1 cellular context compared by ENCODE assay signal in the genomic region with DNA sequence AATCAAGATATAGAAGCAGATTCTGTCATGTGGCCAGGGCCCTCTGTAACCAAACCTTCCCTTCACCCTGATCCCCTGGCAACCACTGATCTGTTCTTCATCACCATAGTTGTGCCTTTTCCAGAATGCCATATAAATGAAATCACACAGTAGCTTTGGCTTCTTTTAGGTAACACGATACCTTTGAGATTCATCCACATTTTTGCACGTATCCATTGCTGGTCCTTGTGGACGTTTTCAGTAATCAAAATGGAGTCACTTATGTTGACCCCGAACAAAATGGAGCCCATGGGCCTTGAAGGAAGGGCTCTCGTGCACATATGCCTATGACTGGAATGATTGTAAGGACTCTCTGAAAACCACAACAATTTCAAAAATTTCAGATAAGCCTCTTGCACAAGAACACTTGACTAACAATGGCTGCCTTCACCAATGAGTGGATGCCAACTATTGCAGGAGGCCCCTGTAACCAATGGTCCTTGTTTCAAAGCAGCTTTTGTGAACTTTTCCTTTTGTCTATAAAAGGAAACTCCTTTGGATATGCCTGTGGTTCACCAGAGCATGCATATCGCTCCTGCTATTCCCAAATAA.
TF ChIP-seq lines count a peak whose summit lies in the region.

No MANE protein-coding gene starts in this region.

TF ChIP-seq in HepG2, 621 proteins besides CTCF, POLR2A, EP300 and RAD21 (continued from another document and continues in another):
- TF ChIP-seq TOE1 (CRISPR knock-in tag; IDR thresholded peaks at IDR 0.05), result no peak
- TF ChIP-seq KDM6A (CRISPR knock-in tag; IDR thresholded peaks at IDR 0.05; ENCODE audit: low read depth), result no peak
- TF ChIP-seq ZNF205 (CRISPR knock-in tag; IDR thresholded peaks at IDR 0.05), result no peak
- no peak for TF ChIP-seq ONECUT2 (CRISPR knock-in tag; IDR thresholded peaks at IDR 0.05)
- TF ChIP-seq, protein P1, sequence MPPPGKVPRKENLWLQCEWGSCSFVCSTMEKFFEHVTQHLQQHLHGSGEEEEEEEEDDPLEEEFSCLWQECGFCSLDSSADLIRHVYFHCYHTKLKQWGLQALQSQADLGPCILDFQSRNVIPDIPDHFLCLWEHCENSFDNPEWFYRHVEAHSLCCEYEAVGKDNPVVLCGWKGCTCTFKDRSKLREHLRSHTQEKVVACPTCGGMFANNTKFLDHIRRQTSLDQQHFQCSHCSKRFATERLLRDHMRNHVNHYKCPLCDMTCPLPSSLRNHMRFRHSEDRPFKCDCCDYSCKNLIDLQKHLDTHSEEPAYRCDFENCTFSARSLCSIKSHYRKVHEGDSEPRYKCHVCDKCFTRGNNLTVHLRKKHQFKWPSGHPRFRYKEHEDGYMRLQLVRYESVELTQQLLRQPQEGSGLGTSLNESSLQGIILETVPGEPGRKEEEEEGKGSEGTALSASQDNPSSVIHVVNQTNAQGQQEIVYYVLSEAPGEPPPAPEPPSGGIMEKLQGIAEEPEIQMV (CRISPR knock-in tag; IDR thresholded peaks at IDR 0.05; ENCODE audit: low read depth), result no peak
- no peak for TF ChIP-seq NFATC3 (CRISPR knock-in tag; IDR thresholded peaks at IDR 0.05)
- no peak for TF ChIP-seq SYNCRIP (IDR thresholded peaks at IDR 0.05; ENCODE audit: insufficient read depth, low read depth, low read length)
- 0 out of 2 replicates have a peak, but pooled peaks have one; percentile 8 for TF ChIP-seq HHEX (CRISPR knock-in tag; IDR thresholded peaks at IDR 0.05)
- no peak for TF ChIP-seq MEF2D (CRISPR knock-in tag; IDR thresholded peaks at IDR 0.05)
- no peak; the same call in 1 of the 2 replicates for TF ChIP-seq MYNN (CRISPR knock-in tag; IDR thresholded peaks at IDR 0.05; ENCODE audit: low read depth)
- TF ChIP-seq TRIM24 (CRISPR knock-in tag; IDR thresholded peaks at IDR 0.05), result peak; percentile 71; the same call in 1 of the 2 replicates
- no peak; the same call in 1 of the 2 replicates for TF ChIP-seq TFDP1 (CRISPR knock-in tag; IDR thresholded peaks at IDR 0.05; ENCODE audit: borderline replicate concordance)
- TF ChIP-seq ARID5B (CRISPR knock-in tag; IDR thresholded peaks at IDR 0.05), result peak; percentile 94
- TF ChIP-seq ESRRA (CRISPR knock-in tag; IDR thresholded peaks at IDR 0.05; ENCODE audit: low read depth), result no peak
- no peak for TF ChIP-seq CHD2 (IDR thresholded peaks at IDR 0.05; ENCODE audit: low read depth, low read length)
- no peak for TF ChIP-seq ARNT (IDR thresholded peaks at IDR 0.05)
- TF ChIP-seq, protein P2, sequence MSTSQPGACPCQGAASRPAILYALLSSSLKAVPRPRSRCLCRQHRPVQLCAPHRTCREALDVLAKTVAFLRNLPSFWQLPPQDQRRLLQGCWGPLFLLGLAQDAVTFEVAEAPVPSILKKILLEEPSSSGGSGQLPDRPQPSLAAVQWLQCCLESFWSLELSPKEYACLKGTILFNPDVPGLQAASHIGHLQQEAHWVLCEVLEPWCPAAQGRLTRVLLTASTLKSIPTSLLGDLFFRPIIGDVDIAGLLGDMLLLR (CRISPR knock-in tag; IDR thresholded peaks at IDR 0.05), result no peak
- no peak for TF ChIP-seq SIN3B (IDR thresholded peaks at IDR 0.05; ENCODE audit: low read length)
- TF ChIP-seq ZNF329 (CRISPR knock-in tag; IDR thresholded peaks at IDR 0.05; ENCODE audit: low read depth), result no peak
- peak in 1 of 2 experiments; percentile 74; a peak in 2 of 4 replicates for TF ChIP-seq NR2F1 (CRISPR knock-in tag; IDR thresholded peaks at IDR 0.05)
- TF ChIP-seq HMG20A (CRISPR knock-in tag; IDR thresholded peaks at IDR 0.05; ENCODE audit: borderline replicate concordance), result peak; percentile 90
- TF ChIP-seq ZNF354B (CRISPR knock-in tag; IDR thresholded peaks at IDR 0.05), result no peak
- TF ChIP-seq, protein P3, sequence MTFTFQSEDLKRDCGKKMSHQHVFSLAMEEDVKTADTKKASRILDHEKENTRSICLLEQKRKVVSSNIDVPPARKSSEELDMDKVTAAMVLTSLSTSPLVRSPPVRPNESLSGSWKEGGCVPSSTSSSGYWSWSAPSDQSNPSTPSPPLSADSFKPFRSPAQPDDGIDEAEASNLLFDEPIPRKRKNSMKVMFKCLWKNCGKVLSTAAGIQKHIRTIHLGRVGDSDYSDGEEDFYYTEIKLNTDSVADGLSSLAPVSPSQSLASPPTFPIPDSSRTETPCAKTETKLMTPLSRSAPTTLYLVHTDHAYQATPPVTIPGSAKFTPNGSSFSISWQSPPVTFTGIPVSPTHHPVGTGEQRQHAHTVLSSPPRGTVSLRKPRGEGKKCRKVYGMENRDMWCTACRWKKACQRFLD (CRISPR knock-in tag; IDR thresholded peaks at IDR 0.05; ENCODE audit: borderline replicate concordance), result no peak
- 0 out of 2 replicates have a peak, but pooled peaks have one; percentile 51 for TF ChIP-seq ZNF614 (CRISPR knock-in tag; IDR thresholded peaks at IDR 0.05; ENCODE audit: borderline replicate concordance)
- TF ChIP-seq ZNF780A (CRISPR knock-in tag; IDR thresholded peaks at IDR 0.05), result no peak
- TF ChIP-seq AKNA (CRISPR knock-in tag; IDR thresholded peaks at IDR 0.05; ENCODE audit: borderline replicate concordance), result no peak
- 0 out of 2 replicates have a peak, but pooled peaks have one; percentile 63 for TF ChIP-seq TGIF2 (CRISPR knock-in tag; IDR thresholded peaks at IDR 0.05)
- TF ChIP-seq TARDBP (CRISPR knock-in tag; IDR thresholded peaks at IDR 0.05), result peak; percentile 70
- TF ChIP-seq SMAD3 (CRISPR knock-in tag; IDR thresholded peaks at IDR 0.05), result peak; percentile 69; the same call in 1 of the 2 replicates
- TF ChIP-seq ZNF343 (CRISPR knock-in tag; IDR thresholded peaks at IDR 0.05), result no peak
- peak; percentile 98 for TF ChIP-seq CEBPB (IDR thresholded peaks at IDR 0.05; ENCODE audit: borderline replicate concordance, low read depth, low read length)
- TF ChIP-seq ZNF44 (CRISPR knock-in tag; IDR thresholded peaks at IDR 0.05), result peak; percentile 50; the same call in 1 of the 2 replicates
- no peak for TF ChIP-seq IKZF4 (CRISPR knock-in tag; IDR thresholded peaks at IDR 0.05; ENCODE audit: borderline replicate concordance, low read depth, not compliant biosample characterization)
- no peak for TF ChIP-seq MAFF (IDR thresholded peaks at IDR 0.05; ENCODE audit: low read depth, low read length)
- no peak for TF ChIP-seq ZNF383 (CRISPR knock-in tag; IDR thresholded peaks at IDR 0.05; ENCODE audit: borderline replicate concordance)
- 0 out of 2 replicates have a peak, but pooled peaks have one; percentile 56 for TF ChIP-seq ZNF792 (CRISPR knock-in tag; IDR thresholded peaks at IDR 0.05)
- TF ChIP-seq ZBTB21 (CRISPR knock-in tag; IDR thresholded peaks at IDR 0.05), result no peak
- TF ChIP-seq SMAD9 (CRISPR knock-in tag; IDR thresholded peaks at IDR 0.05), result no peak
- TF ChIP-seq ZNF292 (CRISPR knock-in tag; IDR thresholded peaks at IDR 0.05; ENCODE audit: borderline replicate concordance, low read depth), result no peak
- TF ChIP-seq KLF6 (CRISPR knock-in tag; IDR thresholded peaks at IDR 0.05), result peak; percentile 40; the same call in 1 of the 2 replicates
- no peak for TF ChIP-seq ZNF451 (CRISPR knock-in tag; IDR thresholded peaks at IDR 0.05)
- TF ChIP-seq PHF8 (CRISPR knock-in tag; IDR thresholded peaks at IDR 0.05), result no peak
- TF ChIP-seq, protein P4, sequence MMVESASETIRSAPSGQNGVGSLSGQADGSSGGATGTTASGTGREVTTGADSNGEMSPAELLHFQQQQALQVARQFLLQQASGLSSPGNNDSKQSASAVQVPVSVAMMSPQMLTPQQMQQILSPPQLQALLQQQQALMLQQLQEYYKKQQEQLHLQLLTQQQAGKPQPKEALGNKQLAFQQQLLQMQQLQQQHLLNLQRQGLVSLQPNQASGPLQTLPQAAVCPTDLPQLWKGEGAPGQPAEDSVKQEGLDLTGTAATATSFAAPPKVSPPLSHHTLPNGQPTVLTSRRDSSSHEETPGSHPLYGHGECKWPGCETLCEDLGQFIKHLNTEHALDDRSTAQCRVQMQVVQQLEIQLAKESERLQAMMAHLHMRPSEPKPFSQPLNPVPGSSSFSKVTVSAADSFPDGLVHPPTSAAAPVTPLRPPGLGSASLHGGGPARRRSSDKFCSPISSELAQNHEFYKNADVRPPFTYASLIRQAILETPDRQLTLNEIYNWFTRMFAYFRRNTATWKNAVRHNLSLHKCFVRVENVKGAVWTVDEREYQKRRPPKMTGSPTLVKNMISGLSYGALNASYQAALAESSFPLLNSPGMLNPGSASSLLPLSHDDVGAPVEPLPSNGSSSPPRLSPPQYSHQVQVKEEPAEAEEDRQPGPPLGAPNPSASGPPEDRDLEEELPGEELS (CRISPR knock-in tag; IDR thresholded peaks at IDR 0.05), result peak; percentile 72; the same call in 1 of the 2 replicates
- no peak for TF ChIP-seq FLYWCH1 (CRISPR knock-in tag; IDR thresholded peaks at IDR 0.05)
- TF ChIP-seq GABPB1 (CRISPR knock-in tag; IDR thresholded peaks at IDR 0.05), result no peak
- no peak for TF ChIP-seq PCBP2 (optimal IDR thresholded peaks at IDR 0.05; ENCODE audit: low read depth, low read length, poor library complexity, severe bottlenecking)
- TF ChIP-seq, protein P5, sequence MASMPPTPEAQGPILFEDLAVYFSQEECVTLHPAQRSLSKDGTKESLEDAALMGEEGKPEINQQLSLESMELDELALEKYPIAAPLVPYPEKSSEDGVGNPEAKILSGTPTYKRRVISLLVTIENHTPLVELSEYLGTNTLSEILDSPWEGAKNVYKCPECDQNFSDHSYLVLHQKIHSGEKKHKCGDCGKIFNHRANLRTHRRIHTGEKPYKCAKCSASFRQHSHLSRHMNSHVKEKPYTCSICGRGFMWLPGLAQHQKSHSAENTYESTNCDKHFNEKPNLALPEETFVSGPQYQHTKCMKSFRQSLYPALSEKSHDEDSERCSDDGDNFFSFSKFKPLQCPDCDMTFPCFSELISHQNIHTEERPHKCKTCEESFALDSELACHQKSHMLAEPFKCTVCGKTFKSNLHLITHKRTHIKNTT (CRISPR knock-in tag; IDR thresholded peaks at IDR 0.05), result no peak
- no peak for TF ChIP-seq ZNF232 (CRISPR knock-in tag; IDR thresholded peaks at IDR 0.05; ENCODE audit: borderline replicate concordance)
